8 cellular contexts compared by ENCODE assay signal in the genomic region with DNA sequence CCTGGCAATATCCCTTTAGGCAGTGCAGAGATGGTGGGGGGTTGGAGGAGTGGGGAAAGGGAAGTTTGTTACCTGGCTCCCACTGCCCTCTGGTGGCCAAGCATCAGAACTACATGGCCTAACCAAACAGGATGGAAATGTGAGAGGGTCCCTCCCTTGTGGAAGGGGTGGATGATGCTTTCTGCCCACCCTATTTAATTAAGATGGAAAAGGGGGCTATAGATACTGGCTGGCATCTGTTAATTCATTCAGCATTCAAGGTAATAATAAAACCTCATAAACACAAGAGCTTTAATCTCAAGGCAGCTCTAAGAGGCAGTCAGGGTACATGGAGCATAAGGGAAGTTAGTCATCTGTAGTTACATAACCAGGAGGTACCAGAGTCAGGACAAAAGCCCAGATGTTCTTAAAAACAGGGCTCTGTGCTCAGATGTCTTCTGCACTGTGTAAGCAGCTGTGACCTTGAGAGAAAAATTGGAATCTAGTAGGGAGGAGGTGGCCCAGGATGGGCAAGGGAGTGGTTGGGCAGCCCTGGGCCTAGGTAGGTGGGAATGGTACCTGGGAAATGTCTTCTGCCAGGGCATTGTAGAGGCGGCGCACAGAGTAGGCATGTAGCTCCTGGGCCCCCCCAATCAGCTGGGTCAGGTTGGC. TPM values are rescaled to one million over a fixed set of nuclear protein-coding genes. Genes with fewer than 3 reads are reported as not detected.
A peak's percentile ranks its signal among the peaks of the same experiment; 100 is the strongest.
DNase-seq lines count a peak whose midpoint lies in the region; ATAC-seq and TF ChIP-seq lines count a peak whose summit lies in the region.

No MANE protein-coding gene starts in this region.

- H3K4me1 Mint-ChIP-seq in activated T-helper 1 cell treated with anti-CD3 and anti-CD28 coated beads, Interleukin-12 subunit alpha, Interleukin-12 subunit beta, Interleukin-2, Interleukin-4 antibody, amounts not matched to agents 30 ng/mL and 10 ng/mL and 1 ng/mL, durations not matched to agents 14 hours and 24 hours and 36 hours (ENCODE audit: low read depth), result peaks cover 29% of the 10 kb centered on the region

- H4K20me1 ChIP-seq in GM23248 (ENCODE audit: insufficient read depth) (no peaks in the 10 kb centered on the region), OCI-LY7 (ENCODE audit: insufficient read depth, low read length) (no peaks in the 10 kb centered on the region; the same call in 1 of the 2 replicates), smooth muscle cell (ENCODE audit: low read depth) (no peaks in the 10 kb centered on the region)

- H3K9me2 ChIP-seq in GM23248 (ENCODE audit: insufficient read depth), result no peaks in the 10 kb centered on the region
- H3K9me2 ChIP-seq in OCI-LY7 (ENCODE audit: insufficient read depth, low read length), result no peaks in the 10 kb centered on the region

- peak in 1 of 2 donors; percentile 10 for TF ChIP-seq POLR2A in gastroesophageal sphincter (IDR thresholded peaks at IDR 0.05)

- peak; percentile 48 for DNase-seq in GM23248
- peak; percentile 68 for DNase-seq in OCI-LY7 (ENCODE audit: low spot score)
- peak; percentile 31 for DNase-seq in activated T-helper 1 cell treated with anti-CD3 and anti-CD28 coated beads, Interleukin-12 subunit alpha, Interleukin-12 subunit beta, Interleukin-2, Interleukin-4 antibody, amounts not matched to agents 30 ng/mL and 10 ng/mL and 1 ng/mL, durations not matched to agents 14 hours and 24 hours and 36 hours (ENCODE audit: low spot score)
- no peak for DNase-seq in smooth muscle cell (lab: John Stamatoyannopoulos, UW; ENCODE audit: unreplicated experiment)
- DNase-seq in GM19240 (ENCODE audit: insufficient read length, low spot score), result no peak

- H3K9me3 Mint-ChIP-seq in activated T-helper 1 cell treated with anti-CD3 and anti-CD28 coated beads, Interleukin-12 subunit alpha, Interleukin-12 subunit beta, Interleukin-2, Interleukin-4 antibody, amounts not matched to agents 30 ng/mL and 10 ng/mL and 1 ng/mL, durations not matched to agents 14 hours and 24 hours and 36 hours, result no peaks in the 10 kb centered on the region

- H3K9me3 ChIP-seq in GM23248 (ENCODE audit: low read depth) (no peaks in the 10 kb centered on the region), OCI-LY7 (ENCODE audit: low read length) (no peaks in the 10 kb centered on the region), gastroesophageal sphincter (no peaks in the 10 kb centered on the region), smooth muscle cell (replicated peaks; ENCODE audit: low read depth) (no peaks in the 10 kb centered on the region)

- CTCF ChIA-PET in OCI-LY7 (lab: Charles Lee; ENCODE audit: unreplicated experiment), result no interaction called here

- in situ Hi-C loops in GM23248 (cut with MboI), result no loop called here

- no peak overlapping the region for H3K27ac Mint-ChIP-seq in activated T-helper 1 cell treated with anti-CD3 and anti-CD28 coated beads, Interleukin-12 subunit alpha, Interleukin-12 subunit beta, Interleukin-2, Interleukin-4 antibody, amounts not matched to agents 30 ng/mL and 10 ng/mL and 1 ng/mL, durations not matched to agents 14 hours and 24 hours and 36 hours

- no peak overlapping the region for H3K4me2 ChIP-seq in GM23248 (ENCODE audit: unreplicated experiment)
- H3K4me2 ChIP-seq in OCI-LY7 (ENCODE audit: low read length), result no peak overlapping the region
- H3K4me2 ChIP-seq in smooth muscle cell, result no peak overlapping the region

- H3K4me3 ChIP-seq in GM23248 (no peak overlapping the region), OCI-LY7 (ENCODE audit: low read depth, low read length, poor library complexity, severe bottlenecking) (no peak overlapping the region), gastroesophageal sphincter (no peak overlapping the region), smooth muscle cell (no peak overlapping the region)

- H3K27ac ChIP-seq in C4-2B (no peak overlapping the region), GM23248 (no peak overlapping the region), OCI-LY7 (ENCODE audit: low read depth, low read length, poor library complexity, severe bottlenecking) (no peak overlapping the region), gastroesophageal sphincter (peak overlapping the region in 1 of 4 donors; percentile 1), smooth muscle cell (ENCODE audit: low read depth) (no peak overlapping the region)

- TF ChIP-seq EP300 in gastroesophageal sphincter (IDR thresholded peaks at IDR 0.05), result no peak

- TSS peak; percentile 15 for BruUV-seq in OCI-LY7 (replicated peaks; lab: Mats Ljungman, UMichigan)

- WGBS in GM23248 (ENCODE audit: low coverage in 1 of 2, low lambda C conversion rate in 2 of 2, missing lambda C conversion rate in 2 of 2), 2 experiments, result 73 to 80% methylated on average over 2 of the region's 2 CpGs
- WGBS in gastroesophageal sphincter (ENCODE audit: low coverage in 1 of 2), 2 donors, result 89% methylated on average over 2 of the region's 2 CpGs; no CpG with 5 or more reads in 1 of the 2 donors
- 100% methylated on average over 2 of the region's 2 CpGs for WGBS in smooth muscle cell (ENCODE audit: low lambda C conversion rate)

- H3K4me1 ChIP-seq in GM23248 (ENCODE audit: insufficient read depth), result peaks cover 6% of the 10 kb centered on the region
- peaks cover 11% of the 10 kb centered on the region for H3K4me1 ChIP-seq in OCI-LY7 (ENCODE audit: insufficient read depth, low read length, poor library complexity, severe bottlenecking)
- H3K4me1 ChIP-seq in gastroesophageal sphincter, result peaks cover 0 to 38% (median 0%) of the 10 kb centered on the region in 3 donors
- peaks cover 12% of the 10 kb centered on the region for H3K4me1 ChIP-seq in smooth muscle cell (ENCODE audit: low read depth)

- H3K36me3 ChIP-seq in GM23248 (ENCODE audit: low read depth) (no peaks in the 10 kb centered on the region; the same call in 1 of the 2 replicates), OCI-LY7 (ENCODE audit: insufficient read depth, low read length) (peaks cover 81% of the 10 kb centered on the region), gastroesophageal sphincter (peaks cover 0 to 50% of the 10 kb centered on the region in 2 donors), smooth muscle cell (ENCODE audit: low read depth) (no peaks in the 10 kb centered on the region)

- intact Hi-C loops in OCI-LY7 (cut with micrococcal nuclease; ENCODE audit: unreplicated experiment), result loop anchor here (1.0 to 10.0 kb wide), 2 partner anchors 85 to 802 kb away; partner anchors contain the start of gene NFATC4
- intact Hi-C loops in activated T-helper 1 cell treated with anti-CD3 and anti-CD28 coated beads, Interleukin-12 subunit alpha, Interleukin-12 subunit beta, Interleukin-2, Interleukin-4 antibody, amounts not matched to agents 30 ng/mL and 10 ng/mL and 1 ng/mL, durations not matched to agents 14 hours and 24 hours and 36 hours (cut with micrococcal nuclease), result loop anchor here (1.0 to 10.0 kb wide), 3 partner anchors 85 to 1038 kb away; no protein-coding TSS in a partner anchor

- H3K9ac ChIP-seq in GM23248 (no peak overlapping the region), smooth muscle cell (ENCODE audit: low read depth) (no peak overlapping the region)

- H3K27me3 Mint-ChIP-seq in activated T-helper 1 cell treated with anti-CD3 and anti-CD28 coated beads, Interleukin-12 subunit alpha, Interleukin-12 subunit beta, Interleukin-2, Interleukin-4 antibody, amounts not matched to agents 30 ng/mL and 10 ng/mL and 1 ng/mL, durations not matched to agents 14 hours and 24 hours and 36 hours (ENCODE audit: insufficient read depth), result no peaks in the 10 kb centered on the region

- peak; percentile 89 for TF ChIP-seq CTCF in C4-2B (conservative IDR thresholded peaks at IDR 0.05)
- peak; percentile 89 for TF ChIP-seq CTCF in OCI-LY7 (conservative IDR thresholded peaks at IDR 0.05; ENCODE audit: low read length)
- TF ChIP-seq CTCF in gastroesophageal sphincter (IDR thresholded peaks at IDR 0.05), result peak in 3 of 4 experiments; percentile 88 to 91 (median 90)
- TF ChIP-seq CTCF in smooth muscle cell (IDR thresholded peaks at IDR 0.05; ENCODE audit: borderline replicate concordance, insufficient read depth, poor library complexity, severe bottlenecking), result peak; percentile 93

- POLR2A ChIA-PET in OCI-LY7 (lab: Charles Lee), result interaction anchor here (0.6 kb wide), 1 partner anchor 597 kb away, joined by 4 read pairs; no protein-coding TSS in a partner anchor

- H3K79me2 ChIP-seq in GM23248 (ENCODE audit: insufficient read depth) (peaks cover 5% of the 10 kb centered on the region; the same call in 1 of the 2 replicates), OCI-LY7 (ENCODE audit: insufficient read depth, low read depth, low read length) (peaks cover 9% of the 10 kb centered on the region; the same call in 1 of the 2 replicates), smooth muscle cell (ENCODE audit: low read depth) (no peaks in the 10 kb centered on the region)

- no peak overlapping the region for H3K4me3 Mint-ChIP-seq in activated T-helper 1 cell treated with anti-CD3 and anti-CD28 coated beads, Interleukin-12 subunit alpha, Interleukin-12 subunit beta, Interleukin-2, Interleukin-4 antibody, amounts not matched to agents 30 ng/mL and 10 ng/mL and 1 ng/mL, durations not matched to agents 14 hours and 24 hours and 36 hours

- peak; percentile 13 for ATAC-seq in gastroesophageal sphincter
- no peak for ATAC-seq in GM18861 (IDR thresholded peaks at IDR 0.05; ENCODE audit: unreplicated experiment)

- no peaks in the 10 kb centered on the region for H3K27me3 ChIP-seq in GM23248 (replicated peaks; ENCODE audit: insufficient read depth)
- no peaks in the 10 kb centered on the region for H3K27me3 ChIP-seq in gastroesophageal sphincter
- no peaks in the 10 kb centered on the region for H3K27me3 ChIP-seq in smooth muscle cell (ENCODE audit: low read depth)

- H2AFZ ChIP-seq in GM23248 (no peak overlapping the region), OCI-LY7 (ENCODE audit: low read length) (no peak overlapping the region), smooth muscle cell (ENCODE audit: low read depth) (no peak overlapping the region)

- H3F3A ChIP-seq in GM23248 (ENCODE audit: insufficient read depth) (peaks cover 14% of the 10 kb centered on the region; the same call in 1 of the 2 replicates), smooth muscle cell (ENCODE audit: low read depth) (peaks cover 3% of the 10 kb centered on the region)

- peaks cover 57% of the 10 kb centered on the region for H3K36me3 Mint-ChIP-seq in activated T-helper 1 cell treated with anti-CD3 and anti-CD28 coated beads, Interleukin-12 subunit alpha, Interleukin-12 subunit beta, Interleukin-2, Interleukin-4 antibody, amounts not matched to agents 30 ng/mL and 10 ng/mL and 1 ng/mL, durations not matched to agents 14 hours and 24 hours and 36 hours (ENCODE audit: low read depth)

RNA-seq across cellular contexts. Expression of gene AP1G2, which starts 4.6 kb away (rescaled TPM):
- 3.9 and 13.7 TPM in 2 replicates for total RNA-seq in GM23248 (2014; rRNA removed; shearing (Covaris generic))
- polyA plus RNA-seq in GM23248 (2016; fragmentation: Nextera tagmentation; extraction: Ambion mirVana), result 9.6 and 10.2 TPM in 2 replicates
- 110 and 129 TPM in 2 replicates for total RNA-seq in OCI-LY7 (2014; rRNA removed; shearing (Covaris generic))
- 209 and 235 TPM in 2 replicates for total RNA-seq in OCI-LY7 (2022)
- 137 and 145 TPM in 2 replicates for total RNA-seq in activated T-helper 1 cell treated with anti-CD3 and anti-CD28 coated beads, Interleukin-12 subunit alpha, Interleukin-12 subunit beta, Interleukin-2, Interleukin-4 antibody, amounts not matched to agents 30 ng/mL and 10 ng/mL and 1 ng/mL, durations not matched to agents 14 hours and 24 hours and 36 hours
- total RNA-seq in gastroesophageal sphincter, result 10 to 100 TPM in 3 of 4 donors, 1 to 10 TPM in 1; 7.2 to 43.1 (median 21.9) TPM
- 45.4 and 59.3 TPM in 2 replicates for total RNA-seq in smooth muscle cell
- polyA plus RNA-seq in smooth muscle cell, result 62.4 and 109 TPM in 2 replicates

RNA-seq across cellular contexts. Expression of gene THTPA, which starts 6.9 kb away (rescaled TPM):
- 21.0 and 33.8 TPM in 2 replicates for total RNA-seq in GM23248 (2014; rRNA removed; shearing (Covaris generic))
- polyA plus RNA-seq in GM23248 (2016; fragmentation: Nextera tagmentation; extraction: Ambion mirVana) (9.3 and 10.0 TPM in 2 replicates), smooth muscle cell (6.1 and 7.3 TPM in 2 replicates)
- total RNA-seq in OCI-LY7 (2014; rRNA removed; shearing (Covaris generic)), result 20.9 and 28.6 TPM in 2 replicates
- total RNA-seq in OCI-LY7 (2022) (15.4 and 16.9 TPM in 2 replicates), gastroesophageal sphincter (10 to 100 TPM; 17.7 to 28.8 (median 21.3) TPM), smooth muscle cell (5.7 and 10.2 TPM in 2 replicates)
- total RNA-seq in activated T-helper 1 cell treated with anti-CD3 and anti-CD28 coated beads, Interleukin-12 subunit alpha, Interleukin-12 subunit beta, Interleukin-2, Interleukin-4 antibody, amounts not matched to agents 30 ng/mL and 10 ng/mL and 1 ng/mL, durations not matched to agents 14 hours and 24 hours and 36 hours, result 14.3 and 14.5 TPM in 2 replicates

RNA-seq across cellular contexts. Expression of gene ZFHX2, which starts 11.4 kb away (rescaled TPM):
- under 0.01 TPM in 1 of 2 replicates, not detected in the other for total RNA-seq in GM23248 (2014; rRNA removed; shearing (Covaris generic))
- polyA plus RNA-seq in GM23248 (2016; fragmentation: Nextera tagmentation; extraction: Ambion mirVana) (0.14 and 0.49 TPM in 2 replicates), smooth muscle cell (1.4 and 1.6 TPM in 2 replicates)
- total RNA-seq in OCI-LY7 (2014; rRNA removed; shearing (Covaris generic)), result 0.60 and 0.62 TPM in 2 replicates
- total RNA-seq in OCI-LY7 (2022) (1.2 and 1.8 TPM in 2 replicates), gastroesophageal sphincter (1 to 10 TPM in 2 of 4 donors, under 1 TPM in 2; 0.13 to 2.5 (median 1.2) TPM), smooth muscle cell (0.13 and 0.27 TPM in 2 replicates)
- total RNA-seq in activated T-helper 1 cell treated with anti-CD3 and anti-CD28 coated beads, Interleukin-12 subunit alpha, Interleukin-12 subunit beta, Interleukin-2, Interleukin-4 antibody, amounts not matched to agents 30 ng/mL and 10 ng/mL and 1 ng/mL, durations not matched to agents 14 hours and 24 hours and 36 hours, result 2.2 and 2.7 TPM in 2 replicates

RNA-seq across cellular contexts. Expression of gene JPH4, which starts 15.6 kb away (rescaled TPM):
- not detected in 2 replicates for total RNA-seq in GM23248 (2014; rRNA removed; shearing (Covaris generic))
- polyA plus RNA-seq in GM23248 (2016; fragmentation: Nextera tagmentation; extraction: Ambion mirVana) (0.05 TPM in 1 of 2 replicates, not detected in the other), smooth muscle cell (not detected in 2 replicates)
- total RNA-seq in OCI-LY7 (2014; rRNA removed; shearing (Covaris generic)), result not detected in 2 replicates
- total RNA-seq in OCI-LY7 (2022) (not detected in 2 replicates), gastroesophageal sphincter (1 to 10 TPM in 3 of 4 donors, under 1 TPM in 1; 0.78 to 2.7 (median 1.5) TPM), smooth muscle cell (0.54 and 2.4 TPM in 2 replicates)
- total RNA-seq in activated T-helper 1 cell treated with anti-CD3 and anti-CD28 coated beads, Interleukin-12 subunit alpha, Interleukin-12 subunit beta, Interleukin-2, Interleukin-4 antibody, amounts not matched to agents 30 ng/mL and 10 ng/mL and 1 ng/mL, durations not matched to agents 14 hours and 24 hours and 36 hours, result 0.05 TPM in 1 of 2 replicates, not detected in the other

Comparison
In these comparisons a context has a peak if more than half of its experiments do, and no peak if none do; other contexts are left out.
1. DNase-seq: peak in GM23248 (single experiment), OCI-LY7 (single experiment) and activated T-helper 1 cell treated with anti-CD3 and anti-CD28 coated beads, Interleukin-12 subunit alpha, Interleukin-12 subunit beta, Interleukin-2, Interleukin-4 antibody, amounts not matched to agents 30 ng/mL and 10 ng/mL and 1 ng/mL, durations not matched to agents 14 hours and 24 hours and 36 hours (single experiment); none in smooth muscle cell (single experiment) and GM19240 (single experiment).
2. Peak in every context shown above with its lines, with median percentiles within 50 percentile points of each other: CTCF ChIP-seq.